ENCODE assay signal across 8 cellular contexts in the genomic region with DNA sequence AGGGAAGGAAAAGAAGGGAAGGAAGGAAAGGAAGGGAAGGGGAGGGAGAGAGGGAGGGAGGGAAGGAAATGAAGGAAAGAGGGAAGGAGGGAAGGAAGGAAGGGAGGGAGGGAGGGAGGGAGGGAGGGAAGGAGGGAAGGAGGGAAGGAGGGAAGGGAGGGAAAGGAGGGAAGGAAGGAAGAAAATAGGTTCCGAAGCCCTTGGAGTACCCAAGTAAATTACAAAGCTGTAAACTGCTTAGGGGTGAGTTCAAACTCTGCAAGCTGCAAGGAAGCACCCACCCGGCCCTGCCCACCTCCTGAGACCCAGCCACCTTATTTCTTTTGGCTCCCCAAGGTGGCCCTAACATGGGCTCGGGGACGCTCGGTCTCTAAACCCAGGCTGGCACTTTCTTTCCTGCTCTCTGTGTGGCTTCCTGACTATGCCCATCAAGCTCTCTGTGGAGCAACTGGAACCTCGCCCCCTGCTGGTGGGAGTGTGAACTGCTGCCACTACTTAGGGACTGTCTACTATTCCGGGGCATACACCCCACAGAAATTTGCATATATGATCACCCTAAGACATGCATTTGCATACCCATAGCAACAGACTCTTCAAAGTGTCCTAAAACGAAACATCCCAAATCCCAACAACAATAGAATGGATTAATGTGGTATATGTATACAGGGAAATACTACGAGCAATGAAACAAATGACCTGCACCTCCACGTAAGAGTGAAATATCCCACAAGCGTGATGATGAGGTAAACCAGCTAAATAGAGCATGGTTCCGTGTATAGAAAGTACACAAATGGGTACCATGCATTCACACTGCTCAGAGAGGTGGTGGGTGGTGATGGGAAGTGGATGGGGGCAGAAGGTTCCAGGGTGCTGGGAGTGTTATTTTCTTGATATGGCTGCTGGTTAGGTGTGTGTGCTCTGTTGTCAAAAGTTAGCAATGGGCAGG.
DNase-seq lines count a peak whose midpoint lies in the region; ATAC-seq, FAIRE-seq and TF ChIP-seq lines count a peak whose summit lies in the region.

No MANE protein-coding gene starts in this region.

- no peak overlapping the region for H3K4me2 ChIP-seq in neural cell (ENCODE audit: low read length)

- H3K27me3 ChIP-seq in colonic mucosa: no peaks in the 10 kb centered on the region
- H3K27me3 ChIP-seq in neural cell (ENCODE audit: insufficient read depth, low read depth, low read length): no peaks in the 10 kb centered on the region
- no peaks in the 10 kb centered on the region for H3K27me3 ChIP-seq in transverse colon

- TF ChIP-seq EP300 in neural cell (conservative IDR thresholded peaks at IDR 0.05; ENCODE audit: poor library complexity, severe bottlenecking) (no peak), transverse colon (IDR thresholded peaks at IDR 0.05; ENCODE audit: low read depth) (no peak)

- DNase-seq in GM19239 (ENCODE audit: insufficient read length, low spot score) (peak; percentile 19), HT-29 (ENCODE audit: low spot score) (peak; percentile 64), colonic mucosa (peak; percentile 68), transverse colon (peak; percentile 67), NCI-H446 treated with DMSO at 0.1 percent for 48 hours (lab: John Stamatoyannopoulos, UW) (no peak)

- TF ChIP-seq POLR2A in transverse colon (IDR thresholded peaks at IDR 0.05): no peak

- no peaks in the 10 kb centered on the region for H3K79me2 ChIP-seq in neural cell (replicated peaks; ENCODE audit: insufficient read depth, low read length)

- no peaks in the 10 kb centered on the region for H3K9me2 ChIP-seq in neural cell (ENCODE audit: insufficient read depth, low read length)

- H3K4me3 ChIP-seq in colonic mucosa (no peak overlapping the region), neural cell (ENCODE audit: low read length) (no peak overlapping the region), transverse colon (no peak overlapping the region)

- 50 to 64% methylated on average over 3 to 12 of the region's 12 CpGs for whole genome bisulfite sequencing in transverse colon (ENCODE audit: low coverage in 1 of 2), 2 donors

- H3K9me3 ChIP-seq in colonic mucosa (no peaks in the 10 kb centered on the region), neural cell (ENCODE audit: low read length) (no peaks in the 10 kb centered on the region), transverse colon (no peaks in the 10 kb centered on the region)

- H3K27ac ChIP-seq in C4-2B (no peak overlapping the region), colonic mucosa (no peak overlapping the region), neural cell (ENCODE audit: low read length) (no peak overlapping the region), transverse colon (no peak overlapping the region)

- FAIRE-seq in GM19239 (lab: Jason Lieb, UNC): peak; percentile 75

- no peak overlapping the region for H2AFZ ChIP-seq in neural cell (ENCODE audit: low read depth, low read length)

- H3K36me3 ChIP-seq in colonic mucosa (no peaks in the 10 kb centered on the region), neural cell (ENCODE audit: insufficient read depth, low read length) (no peaks in the 10 kb centered on the region), transverse colon (no peaks in the 10 kb centered on the region)

- H3K9ac ChIP-seq in colonic mucosa (ENCODE audit: low read depth in 2 of 2, low read length in 2 of 2) (no peak overlapping the region), neural cell (ENCODE audit: low read length) (no peak overlapping the region)

- ATAC-seq in activated CD4-positive, CD25-positive, alpha-beta regulatory T cell treated with anti-CD3 and anti-CD28 coated beads, Interleukin-2, amount 50 U/mL, for 24 hours: peak; percentile 64 to 67

- TF ChIP-seq RAD21 in neural cell (conservative IDR thresholded peaks at IDR 0.05): no peak

- H3K4me1 ChIP-seq in colonic mucosa (no peaks in the 10 kb centered on the region), transverse colon (no peaks in the 10 kb centered on the region)

- in situ Hi-C loops in transverse colon (cut with MboI; ENCODE audit: low pct_ligation_motif_present in 1 of 4, low pct_unique_long_range_greater_than_20kb in 1 of 4, low sequenced_read_pairs in 3 of 4): no loop called here

- no peaks in the 10 kb centered on the region for H4K20me1 ChIP-seq in neural cell (ENCODE audit: insufficient read depth)

- TF ChIP-seq CTCF in C4-2B (conservative IDR thresholded peaks at IDR 0.05): peak; percentile 79
- TF ChIP-seq CTCF in colonic mucosa (IDR thresholded peaks at IDR 0.05): peak; percentile 85
- TF ChIP-seq CTCF in neural cell (IDR thresholded peaks at IDR 0.05; ENCODE audit: poor library complexity, severe bottlenecking): peak; percentile 11
- peak; percentile 48 to 77 (median 60) for TF ChIP-seq CTCF in transverse colon (IDR thresholded peaks at IDR 0.05)

- H3F3A ChIP-seq in neural cell (ENCODE audit: insufficient read depth, low read length, poor library complexity, severe bottlenecking): no peaks in the 10 kb centered on the region

- intact Hi-C loops in colonic mucosa (cut with DNase I): no loop called here
- intact Hi-C loops in transverse colon (cut with DNase I; ENCODE audit: low total_unique reads): no loop called here

TF ChIP-seq in neural cell, 6 proteins besides CTCF, POLR2A, EP300 and RAD21:
- TF ChIP-seq EZH2 (IDR thresholded peaks at IDR 0.05; ENCODE audit: borderline replicate concordance, insufficient read depth, low read length, poor library complexity, severe bottlenecking) (no peak), MXI1 (conservative IDR thresholded peaks at IDR 0.05; ENCODE audit: poor library complexity, severe bottlenecking) (no peak), POLR2AphosphoS5 (IDR thresholded peaks at IDR 0.05) (no peak), TAF1 (IDR thresholded peaks at IDR 0.05; ENCODE audit: low read depth) (no peak), SMC3 (conservative IDR thresholded peaks at IDR 0.05; ENCODE audit: poor library complexity) (no peak)
- TF ChIP-seq, protein P1, sequence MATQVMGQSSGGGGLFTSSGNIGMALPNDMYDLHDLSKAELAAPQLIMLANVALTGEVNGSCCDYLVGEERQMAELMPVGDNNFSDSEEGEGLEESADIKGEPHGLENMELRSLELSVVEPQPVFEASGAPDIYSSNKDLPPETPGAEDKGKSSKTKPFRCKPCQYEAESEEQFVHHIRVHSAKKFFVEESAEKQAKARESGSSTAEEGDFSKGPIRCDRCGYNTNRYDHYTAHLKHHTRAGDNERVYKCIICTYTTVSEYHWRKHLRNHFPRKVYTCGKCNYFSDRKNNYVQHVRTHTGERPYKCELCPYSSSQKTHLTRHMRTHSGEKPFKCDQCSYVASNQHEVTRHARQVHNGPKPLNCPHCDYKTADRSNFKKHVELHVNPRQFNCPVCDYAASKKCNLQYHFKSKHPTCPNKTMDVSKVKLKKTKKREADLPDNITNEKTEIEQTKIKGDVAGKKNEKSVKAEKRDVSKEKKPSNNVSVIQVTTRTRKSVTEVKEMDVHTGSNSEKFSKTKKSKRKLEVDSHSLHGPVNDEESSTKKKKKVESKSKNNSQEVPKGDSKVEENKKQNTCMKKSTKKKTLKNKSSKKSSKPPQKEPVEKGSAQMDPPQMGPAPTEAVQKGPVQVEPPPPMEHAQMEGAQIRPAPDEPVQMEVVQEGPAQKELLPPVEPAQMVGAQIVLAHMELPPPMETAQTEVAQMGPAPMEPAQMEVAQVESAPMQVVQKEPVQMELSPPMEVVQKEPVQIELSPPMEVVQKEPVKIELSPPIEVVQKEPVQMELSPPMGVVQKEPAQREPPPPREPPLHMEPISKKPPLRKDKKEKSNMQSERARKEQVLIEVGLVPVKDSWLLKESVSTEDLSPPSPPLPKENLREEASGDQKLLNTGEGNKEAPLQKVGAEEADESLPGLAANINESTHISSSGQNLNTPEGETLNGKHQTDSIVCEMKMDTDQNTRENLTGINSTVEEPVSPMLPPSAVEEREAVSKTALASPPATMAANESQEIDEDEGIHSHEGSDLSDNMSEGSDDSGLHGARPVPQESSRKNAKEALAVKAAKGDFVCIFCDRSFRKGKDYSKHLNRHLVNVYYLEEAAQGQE (IDR thresholded peaks at IDR 0.05; ENCODE audit: borderline replicate concordance): no peak

Comparison
In these comparisons a context has a peak if more than half of its experiments do, and no peak if none do; other contexts are left out.
1. CTCF ChIP-seq: peak in every context shown above with its lines; median percentile 85 in colonic mucosa; 79 in C4-2B; 60 in transverse colon; 11 in neural cell.